In genomic region chr5:127061537-127061936, GRCh38 we compare ENCODE assay signal across 40 cellular contexts. TPM values are rescaled to one million over a fixed set of nuclear protein-coding genes. Genes with fewer than 3 reads are reported as not detected.
"Had no signal": no experiment of that assay in that cellular context is flagged by ENCODE, and none has a peak within 500 bp of the region (broad histone marks: within the 10 kb centered on the region; RNA-seq: fewer than 3 reads in every experiment).

No MANE protein-coding gene starts in this region.

- DNase-seq: activated CD4-positive, alpha-beta memory T cell treated with anti-CD3 and anti-CD28 coated beads, Interleukin-2, amount 10 ng/mL, durations not matched to agents 7 days and 5 days; activated CD4-positive, alpha-beta T cell treated with anti-CD3 and anti-CD28 coated beads for 1 hour; activated CD4-positive, alpha-beta T cell treated with anti-CD3 and anti-CD28 coated beads for 36 hours; activated CD4-positive, alpha-beta T cell treated with anti-CD3 and anti-CD28 coated beads for 48 hours; activated CD4-positive, alpha-beta T cell treated with anti-CD3 and anti-CD28 coated beads, Interleukin-2, amount 10 ng/mL, durations not matched to agents 7 days and 5 days; activated CD4-positive, alpha-beta T cell treated with anti-CD3 and anti-CD28 coated beads, Interleukin-2, amount 50 U/mL, for 48 hours; activated CD4-positive, CD25-positive, alpha-beta regulatory T cell; activated CD8-positive, alpha-beta memory T cell treated with anti-CD3 and anti-CD28 coated beads for 24 hours; activated CD8-positive, alpha-beta memory T cell treated with anti-CD3 and anti-CD28 coated beads, Interleukin-2, amount 10 ng/mL, durations not matched to agents 7 days and 5 days; activated CD8-positive, alpha-beta memory T cell treated with anti-CD3 and anti-CD28 coated beads, Interleukin-2, amount 50 U/mL, for 48 hours; activated CD8-positive, alpha-beta T cell treated with anti-CD3 and anti-CD28 coated beads, Interleukin-2, amount 10 ng/mL, durations not matched to agents 7 days and 5 days; activated effector memory CD4-positive, alpha-beta T cell treated with Interleukin-2 at 50 U/mL for 16 hours; activated gamma-delta T cell; activated naive CD4-positive, alpha-beta T cell treated with anti-CD3 and anti-CD28 coated beads, Interleukin-2, amount 10 ng/mL, durations not matched to agents 7 days and 5 days; activated naive CD4-positive, alpha-beta T cell treated with Interleukin-2 at 50 U/mL for 16 hours; activated naive CD8-positive, alpha-beta T cell treated with anti-CD3 and anti-CD28 coated beads, Interleukin-2, amount 10 ng/mL, durations not matched to agents 7 days and 5 days; activated naive CD8-positive, alpha-beta T cell treated with anti-CD3 and anti-CD28 coated beads, Interleukin-2, amount 50 U/mL, for 24 hours; activated T-cell treated with anti-CD3 and anti-CD28 coated beads, Interleukin-2, amount 50 U/mL, for 24 hours; activated T-cell treated with anti-CD3 and anti-CD28 coated beads, Interleukin-2, amount 50 U/mL, for 48 hours; amygdala; anterior cingulate cortex; caudate nucleus; cerebellar nuclear complex; T-helper 1 cell; T-helper 2 cell; T-helper 9 cell had no signal

- ATAC-seq: activated CD4-positive, CD25-positive, alpha-beta regulatory T cell treated with anti-CD3 and anti-CD28 coated beads, Interleukin-2, amount 50 U/mL, for 24 hours; activated CD8-positive, alpha-beta memory T cell treated with anti-CD3 and anti-CD28 coated beads, Interleukin-2, amount 10 ng/mL, durations not matched to agents 7 days and 5 days; activated CD8-positive, alpha-beta T cell treated with anti-CD3 and anti-CD28 coated beads, Interleukin-2, amount 10 ng/mL, durations not matched to agents 7 days and 5 days; activated naive CD8-positive, alpha-beta T cell treated with anti-CD3 and anti-CD28 coated beads, Interleukin-2, amount 50 U/mL, for 24 hours; WTC11 had no signal

- H3K27ac ChIP-seq: ascending aorta, cardiac muscle cell, VCaP had no signal

- H3K36me3 Mint-ChIP-seq: brain had no signal

- H3K36me3 ChIP-seq: ascending aorta, cardiac muscle cell had no signal

- H3K27me3 ChIP-seq: ascending aorta, cardiac muscle cell had no signal

- H3K9me3 ChIP-seq: ascending aorta had no signal

- H3K4me1 ChIP-seq: ascending aorta had no signal

- H3K27me3 Mint-ChIP-seq: activated CD4-positive, alpha-beta memory T cell treated with anti-CD3 and anti-CD28 coated beads, Interleukin-2, amount 10 ng/mL, durations not matched to agents 7 days and 5 days; activated CD4-positive, alpha-beta T cell treated with anti-CD3 and anti-CD28 coated beads for 36 hours; activated CD4-positive, alpha-beta T cell treated with anti-CD3 and anti-CD28 coated beads, Interleukin-2, amount 10 ng/mL, durations not matched to agents 7 days and 5 days; activated CD8-positive, alpha-beta memory T cell treated with anti-CD3 and anti-CD28 coated beads, Interleukin-2, amount 10 ng/mL, durations not matched to agents 7 days and 5 days; activated naive CD4-positive, alpha-beta T cell treated with anti-CD3 and anti-CD28 coated beads, Interleukin-2, amount 10 ng/mL, durations not matched to agents 7 days and 5 days; activated naive CD4-positive, alpha-beta T cell treated with anti-CD3 and anti-CD28 coated beads, Interleukin-2, amount 50 U/mL, for 24 hours; activated naive CD8-positive, alpha-beta T cell; activated naive CD8-positive, alpha-beta T cell treated with anti-CD3 and anti-CD28 coated beads, Interleukin-2, amount 10 ng/mL, durations not matched to agents 7 days and 5 days; activated naive CD8-positive, alpha-beta T cell treated with anti-CD3 and anti-CD28 coated beads, Interleukin-2, amount 50 U/mL, for 24 hours; activated T-cell treated with anti-CD3 and anti-CD28 coated beads, Interleukin-2, amount 50 U/mL, for 24 hours; brain; central memory CD8-positive, alpha-beta T cell had no signal

- H3K9me3 Mint-ChIP-seq: activated CD4-positive, alpha-beta memory T cell treated with anti-CD3 and anti-CD28 coated beads, Interleukin-2, amount 10 ng/mL, durations not matched to agents 7 days and 5 days; activated CD4-positive, alpha-beta T cell treated with anti-CD3 and anti-CD28 coated beads, Interleukin-2, amount 10 ng/mL, durations not matched to agents 7 days and 5 days; activated naive CD4-positive, alpha-beta T cell treated with anti-CD3 and anti-CD28 coated beads, Interleukin-2, amount 10 ng/mL, durations not matched to agents 7 days and 5 days; activated naive CD4-positive, alpha-beta T cell treated with anti-CD3 and anti-CD28 coated beads, Interleukin-2, amount 50 U/mL, for 24 hours; activated naive CD8-positive, alpha-beta T cell treated with anti-CD3 and anti-CD28 coated beads, Interleukin-2, amount 10 ng/mL, durations not matched to agents 7 days and 5 days; activated naive CD8-positive, alpha-beta T cell treated with anti-CD3 and anti-CD28 coated beads, Interleukin-2, amount 50 U/mL, for 24 hours; activated T-cell treated with anti-CD3 and anti-CD28 coated beads, Interleukin-2, amount 50 U/mL, for 24 hours; activated T-helper 2 cell treated with anti-CD3 and anti-CD28 coated beads, Interferon-gamma antibody, Interleukin-2, Interleukin-4, amounts not matched to agents 10 μg/mL and 5 μg/mL and 100 μg/mL, durations not matched to agents 14 hours and 24 hours and 36 hours; central memory CD8-positive, alpha-beta T cell; T-helper 1 cell treated with Interleukin-12 subunit alpha and Interleukin-12 subunit beta and Interleukin-4 antibody, amounts not matched to agents 30 μg/mL and 1 μg/mL, for 36 hours had no signal

- FAIRE-seq: bronchial epithelial cell, TTC549 had no signal

- H3K4me3 ChIP-seq: ascending aorta, cardiac muscle cell had no signal

- H3K4me3 Mint-ChIP-seq: activated CD4-positive, alpha-beta memory T cell treated with anti-CD3 and anti-CD28 coated beads, Interleukin-2, amount 10 ng/mL, durations not matched to agents 7 days and 5 days; activated CD4-positive, alpha-beta T cell treated with anti-CD3 and anti-CD28 coated beads for 36 hours; activated CD4-positive, alpha-beta T cell treated with anti-CD3 and anti-CD28 coated beads, Interleukin-2, amount 10 ng/mL, durations not matched to agents 7 days and 5 days; activated CD8-positive, alpha-beta memory T cell treated with anti-CD3 and anti-CD28 coated beads, Interleukin-2, amount 10 ng/mL, durations not matched to agents 7 days and 5 days; activated CD8-positive, alpha-beta T cell treated with anti-CD3 and anti-CD28 coated beads, Interleukin-2, amount 10 ng/mL, durations not matched to agents 7 days and 5 days; activated naive CD4-positive, alpha-beta T cell treated with anti-CD3 and anti-CD28 coated beads, Interleukin-2, amount 10 ng/mL, durations not matched to agents 7 days and 5 days; activated naive CD4-positive, alpha-beta T cell treated with anti-CD3 and anti-CD28 coated beads, Interleukin-2, amount 50 U/mL, for 24 hours; activated naive CD8-positive, alpha-beta T cell; activated naive CD8-positive, alpha-beta T cell treated with anti-CD3 and anti-CD28 coated beads, Interleukin-2, amount 10 ng/mL, durations not matched to agents 7 days and 5 days; activated naive CD8-positive, alpha-beta T cell treated with anti-CD3 and anti-CD28 coated beads, Interleukin-2, amount 50 U/mL, for 24 hours; activated T-cell treated with anti-CD3 and anti-CD28 coated beads, Interleukin-2, amount 50 U/mL, for 24 hours; brain; central memory CD8-positive, alpha-beta T cell; T-helper 1 cell treated with Interleukin-12 subunit alpha and Interleukin-12 subunit beta and Interleukin-4 antibody, amounts not matched to agents 30 μg/mL and 1 μg/mL, for 36 hours; T-helper 2 cell treated with Interferon-gamma antibody and Interleukin-4, amounts not matched to agents 5 μg/mL and 100 μg/mL, for 36 hours; WTC11 had no signal

- H3K27ac Mint-ChIP-seq: activated CD4-positive, alpha-beta memory T cell treated with anti-CD3 and anti-CD28 coated beads, Interleukin-2, amount 10 ng/mL, durations not matched to agents 7 days and 5 days; activated CD4-positive, alpha-beta T cell treated with anti-CD3 and anti-CD28 coated beads for 36 hours; activated CD4-positive, alpha-beta T cell treated with anti-CD3 and anti-CD28 coated beads, Interleukin-2, amount 10 ng/mL, durations not matched to agents 7 days and 5 days; activated CD8-positive, alpha-beta memory T cell treated with anti-CD3 and anti-CD28 coated beads, Interleukin-2, amount 10 ng/mL, durations not matched to agents 7 days and 5 days; activated CD8-positive, alpha-beta T cell treated with anti-CD3 and anti-CD28 coated beads, Interleukin-2, amount 10 ng/mL, durations not matched to agents 7 days and 5 days; activated naive CD4-positive, alpha-beta T cell treated with anti-CD3 and anti-CD28 coated beads, Interleukin-2, amount 10 ng/mL, durations not matched to agents 7 days and 5 days; activated naive CD4-positive, alpha-beta T cell treated with anti-CD3 and anti-CD28 coated beads, Interleukin-2, amount 50 U/mL, for 24 hours; activated naive CD8-positive, alpha-beta T cell; activated naive CD8-positive, alpha-beta T cell treated with anti-CD3 and anti-CD28 coated beads, Interleukin-2, amount 10 ng/mL, durations not matched to agents 7 days and 5 days; activated naive CD8-positive, alpha-beta T cell treated with anti-CD3 and anti-CD28 coated beads, Interleukin-2, amount 50 U/mL, for 24 hours; activated T-cell treated with anti-CD3 and anti-CD28 coated beads, Interleukin-2, amount 50 U/mL, for 24 hours; activated T-helper 2 cell treated with anti-CD3 and anti-CD28 coated beads, Interferon-gamma antibody, Interleukin-2, Interleukin-4, amounts not matched to agents 10 μg/mL and 5 μg/mL and 100 μg/mL, durations not matched to agents 14 hours and 24 hours and 36 hours; brain; T-helper 1 cell treated with Interleukin-12 subunit alpha and Interleukin-12 subunit beta and Interleukin-4 antibody, amounts not matched to agents 30 μg/mL and 1 μg/mL, for 36 hours; T-helper 2 cell treated with Interferon-gamma antibody and Interleukin-4, amounts not matched to agents 5 μg/mL and 100 μg/mL, for 36 hours; WTC11 had no signal

- H3K4me1 Mint-ChIP-seq: brain; central memory CD8-positive, alpha-beta T cell had no signal

RNA-seq across cellular contexts. Expression of gene C5orf63, which starts 11.8 kb away (rescaled TPM):
- total RNA-seq: ascending aorta had no signal
